11 cellular contexts compared by ENCODE assay signal in genomic region chr10:80188713-80189112, GRCh38. TPM values are rescaled to one million over a fixed set of nuclear protein-coding genes. Genes with fewer than 3 reads are reported as not detected.
A peak's percentile ranks its signal among the peaks of the same experiment; 100 is the strongest.
DNase-seq lines count a peak whose midpoint lies in the region; ATAC-seq and TF ChIP-seq lines count a peak whose summit lies in the region.
"Had no signal": no experiment of that assay in that cellular context is flagged by ENCODE, and none has a peak within 500 bp of the region (broad histone marks: within the 10 kb centered on the region; RNA-seq: fewer than 3 reads in every experiment).

No MANE protein-coding gene starts in this region.

- WGBS in heart left ventricle, 4 donors, result 78 to 88% (median 81%) methylated on average over 9 of the region's 9 CpGs
- 94 to 99% methylated on average over 8 to 9 of the region's 9 CpGs for WGBS in upper lobe of left lung, 2 donors

- no peaks in the 10 kb centered on the region for H3K27me3 Mint-ChIP-seq in activated T-helper 1 cell treated with anti-CD3 and anti-CD28 coated beads, Interleukin-12 subunit alpha, Interleukin-12 subunit beta, Interleukin-2, Interleukin-4 antibody, amounts not matched to agents 30 ng/mL and 10 ng/mL and 1 ng/mL, durations not matched to agents 14 hours and 24 hours and 36 hours (ENCODE audit: insufficient read depth)
- H3K27me3 Mint-ChIP-seq in mesothelial cell of epicardium (ENCODE audit: low read depth), result no peaks in the 10 kb centered on the region

- no peak for DNase-seq in heart left ventricle
- DNase-seq in left cardiac atrium, result no peak
- DNase-seq in activated T-helper 1 cell treated with anti-CD3 and anti-CD28 coated beads, Interleukin-12 subunit alpha, Interleukin-12 subunit beta, Interleukin-2, Interleukin-4 antibody, amounts not matched to agents 30 ng/mL and 10 ng/mL and 1 ng/mL, durations not matched to agents 14 hours and 24 hours and 36 hours (ENCODE audit: low spot score), result no peak
- no peak for DNase-seq in mesothelial cell of epicardium (ENCODE audit: low spot score in 2 of 2, unreplicated experiment in 2 of 2)
- no peak for DNase-seq in upper lobe of left lung
- DNase-seq in NCI-H2107 (lab: John Stamatoyannopoulos, UW), result no peak
- DNase-seq in GM13977 (ENCODE audit: low spot score), result no peak
- DNase-seq in SKM-1 treated with dmso at 0.1 percent for 144 hours (lab: John Stamatoyannopoulos, UW; ENCODE audit: unreplicated experiment), result no peak
- DNase-seq: NCI-H2171, PC-9 had no signal

- peaks cover 4% of the 10 kb centered on the region for H3K9me3 Mint-ChIP-seq in activated T-helper 1 cell treated with anti-CD3 and anti-CD28 coated beads, Interleukin-12 subunit alpha, Interleukin-12 subunit beta, Interleukin-2, Interleukin-4 antibody, amounts not matched to agents 30 ng/mL and 10 ng/mL and 1 ng/mL, durations not matched to agents 14 hours and 24 hours and 36 hours
- peaks cover 10% of the 10 kb centered on the region for H3K9me3 Mint-ChIP-seq in mesothelial cell of epicardium

- ATAC-seq in heart left ventricle, result no peak
- no peak for ATAC-seq in left cardiac atrium
- ATAC-seq in upper lobe of left lung (ENCODE audit: low FRiP score in 2 of 2), result no peak

- no peak for TF ChIP-seq EP300 in upper lobe of left lung (IDR thresholded peaks at IDR 0.05)

- H3K4me1 Mint-ChIP-seq in activated T-helper 1 cell treated with anti-CD3 and anti-CD28 coated beads, Interleukin-12 subunit alpha, Interleukin-12 subunit beta, Interleukin-2, Interleukin-4 antibody, amounts not matched to agents 30 ng/mL and 10 ng/mL and 1 ng/mL, durations not matched to agents 14 hours and 24 hours and 36 hours (ENCODE audit: low read depth), result peaks cover 79% of the 10 kb centered on the region
- H3K4me1 Mint-ChIP-seq in mesothelial cell of epicardium, result peaks cover 19% of the 10 kb centered on the region

- H3K27me3 ChIP-seq in heart left ventricle (no peaks in the 10 kb centered on the region), upper lobe of left lung (no peaks in the 10 kb centered on the region)

- in situ Hi-C loops in GM13977 (cut with MboI; ENCODE audit: low pct_unique_long_range_greater_than_20kb, low sequenced_read_pairs, unreplicated experiment), result no loop called here

- H3K4me3 Mint-ChIP-seq in activated T-helper 1 cell treated with anti-CD3 and anti-CD28 coated beads, Interleukin-12 subunit alpha, Interleukin-12 subunit beta, Interleukin-2, Interleukin-4 antibody, amounts not matched to agents 30 ng/mL and 10 ng/mL and 1 ng/mL, durations not matched to agents 14 hours and 24 hours and 36 hours, result peak overlapping the region; percentile 57
- no peak overlapping the region for H3K4me3 Mint-ChIP-seq in mesothelial cell of epicardium

- H3K27ac ChIP-seq in heart left ventricle, result peak overlapping the region in 10 of 12 donors; percentile 23 to 93 (median 60)
- H3K27ac ChIP-seq in upper lobe of left lung, result peak overlapping the region; percentile 49 to 78 (median 76)

- H3K4me1 ChIP-seq in heart left ventricle (peaks cover 11 to 98% (median 81%) of the 10 kb centered on the region in 12 donors), upper lobe of left lung (peaks cover 61 to 84% (median 71%) of the 10 kb centered on the region in 4 donors)

- H3K4me3 ChIP-seq in heart left ventricle (peak overlapping the region in 1 of 12 donors; percentile 18), upper lobe of left lung (no peak overlapping the region)
- H3K4me3 ChIP-seq: PC-9 had no signal

- peak overlapping the region; percentile 86 for H3K27ac Mint-ChIP-seq in activated T-helper 1 cell treated with anti-CD3 and anti-CD28 coated beads, Interleukin-12 subunit alpha, Interleukin-12 subunit beta, Interleukin-2, Interleukin-4 antibody, amounts not matched to agents 30 ng/mL and 10 ng/mL and 1 ng/mL, durations not matched to agents 14 hours and 24 hours and 36 hours
- peak overlapping the region; percentile 79 for H3K27ac Mint-ChIP-seq in mesothelial cell of epicardium

- peaks cover 0 to 9% (median 0%) of the 10 kb centered on the region in 12 donors for H3K9me3 ChIP-seq in heart left ventricle
- no peaks in the 10 kb centered on the region for H3K9me3 ChIP-seq in upper lobe of left lung

- peaks cover 0 to 6% (median 0%) of the 10 kb centered on the region in 9 donors for H3K36me3 ChIP-seq in heart left ventricle
- no peaks in the 10 kb centered on the region for H3K36me3 ChIP-seq in upper lobe of left lung

- no peak for TF ChIP-seq CTCF in heart left ventricle (IDR thresholded peaks at IDR 0.05)
- no peak for TF ChIP-seq CTCF in mesothelial cell of epicardium (IDR thresholded peaks at IDR 0.05; ENCODE audit: unreplicated experiment)
- no peak for TF ChIP-seq CTCF in upper lobe of left lung (IDR thresholded peaks at IDR 0.05)
- TF ChIP-seq CTCF in GM13977 (IDR thresholded peaks at IDR 0.05; ENCODE audit: extremely low read depth, insufficient read depth, missing control alignments), result no peak

- intact Hi-C loops in heart left ventricle (cut with DNase I), result no loop called here
- intact Hi-C loops in left cardiac atrium (cut with DNase I), result no loop called here
- intact Hi-C loops in activated T-helper 1 cell treated with anti-CD3 and anti-CD28 coated beads, Interleukin-12 subunit alpha, Interleukin-12 subunit beta, Interleukin-2, Interleukin-4 antibody, amounts not matched to agents 30 ng/mL and 10 ng/mL and 1 ng/mL, durations not matched to agents 14 hours and 24 hours and 36 hours (cut with micrococcal nuclease), result loop anchor here (1.0 to 5.0 kb wide), 3 partner anchors 8 to 284 kb away; no protein-coding TSS in a partner anchor

- no peak for TF ChIP-seq POLR2A in heart left ventricle (IDR thresholded peaks at IDR 0.05)
- no peak for TF ChIP-seq POLR2A in upper lobe of left lung (IDR thresholded peaks at IDR 0.05)

- H3K36me3 Mint-ChIP-seq in activated T-helper 1 cell treated with anti-CD3 and anti-CD28 coated beads, Interleukin-12 subunit alpha, Interleukin-12 subunit beta, Interleukin-2, Interleukin-4 antibody, amounts not matched to agents 30 ng/mL and 10 ng/mL and 1 ng/mL, durations not matched to agents 14 hours and 24 hours and 36 hours (ENCODE audit: low read depth), result peaks cover 25% of the 10 kb centered on the region
- H3K36me3 Mint-ChIP-seq in mesothelial cell of epicardium, result peaks cover 20% of the 10 kb centered on the region

RNA-seq across cellular contexts. Expression of gene ANXA11, which starts 16.6 kb away (rescaled TPM):
- total RNA-seq in heart left ventricle, result 100 to 1,000 TPM; 281 to 440 (median 368) TPM
- polyA plus RNA-seq in heart left ventricle, result 100 to 1,000 TPM; 152 to 487 TPM
- total RNA-seq in left cardiac atrium, result 100 to 1,000 TPM; 327 to 413 TPM
- 216 and 239 TPM in 2 replicates for total RNA-seq in activated T-helper 1 cell treated with anti-CD3 and anti-CD28 coated beads, Interleukin-12 subunit alpha, Interleukin-12 subunit beta, Interleukin-2, Interleukin-4 antibody, amounts not matched to agents 30 ng/mL and 10 ng/mL and 1 ng/mL, durations not matched to agents 14 hours and 24 hours and 36 hours
- total RNA-seq in mesothelial cell of epicardium, result 215 to 238 TPM (median 226 TPM) in 3 replicates
- 100 to 1,000 TPM; 108 to 327 (median 194) TPM for total RNA-seq in upper lobe of left lung
- polyA plus RNA-seq: neural cell had no signal

RNA-seq across cellular contexts. Expression of gene PLAC9, which starts 56.2 kb away (rescaled TPM):
- total RNA-seq in heart left ventricle (10 to 100 TPM; 16.5 to 51.6 (median 25.1) TPM), left cardiac atrium (10 to 100 TPM; 60.9 to 97.9 TPM), mesothelial cell of epicardium (24.0 to 30.3 TPM (median 25.1 TPM) in 3 replicates), upper lobe of left lung (10 to 100 TPM in 3 of 6 donors, 1 to 10 TPM in 1, not detected in 2; 7.9 to 82.9 (median 26.5) TPM)
- 10 to 100 TPM; 26.5 to 45.8 TPM for polyA plus RNA-seq in heart left ventricle
- not detected in 2 replicates for total RNA-seq in activated T-helper 1 cell treated with anti-CD3 and anti-CD28 coated beads, Interleukin-12 subunit alpha, Interleukin-12 subunit beta, Interleukin-2, Interleukin-4 antibody, amounts not matched to agents 30 ng/mL and 10 ng/mL and 1 ng/mL, durations not matched to agents 14 hours and 24 hours and 36 hours
- total RNA-seq: PC-9 had no signal
- polyA plus RNA-seq: neural cell had no signal
